In genomic region chr4:139488442-139488841, GRCh38 we compare ENCODE assay signal across 35 cellular contexts.
"Had no signal": no experiment of that assay in that cellular context is flagged by ENCODE, and none has a peak within 500 bp of the region (broad histone marks: within the 10 kb centered on the region; RNA-seq: fewer than 3 reads in every experiment).

No MANE protein-coding gene starts in this region.

- H3K4me3 Mint-ChIP-seq: activated B cell treated with CpG ODN at 0.5 μM for 24 hours; activated CD8-positive, alpha-beta T cell treated with anti-CD3 and anti-CD28 coated beads for 36 hours; activated naive CD8-positive, alpha-beta T cell; activated T-cell treated with anti-CD3 and anti-CD28 coated beads, Interleukin-2, amount 50 U/mL, for 4 hours; activated T-helper 17 cell treated with anti-CD3 and anti-CD28 coated beads, Interleukin-2, amount 50 U/mL, for 72 hours; brain; endodermal cell; T-helper 17 cell; T-helper 2 cell treated with Interferon-gamma antibody and Interleukin-4, amounts not matched to agents 5 μg/mL and 100 μg/mL, for 36 hours had no signal

- H3K27ac Mint-ChIP-seq: activated B cell treated with CpG ODN at 0.5 μM for 24 hours; activated CD8-positive, alpha-beta T cell treated with anti-CD3 and anti-CD28 coated beads for 36 hours; activated naive CD8-positive, alpha-beta T cell; activated T-helper 17 cell treated with anti-CD3 and anti-CD28 coated beads, Interleukin-2, amount 50 U/mL, for 72 hours; brain; endodermal cell; T-helper 17 cell; T-helper 2 cell treated with Interferon-gamma antibody and Interleukin-4, amounts not matched to agents 5 μg/mL and 100 μg/mL, for 36 hours had no signal

- DNase-seq: activated B cell treated with CpG ODN at 0.5 μM for 24 hours; activated CD4-positive, alpha-beta T cell treated with anti-CD3 and anti-CD28 coated beads for 48 hours; activated CD4-positive, alpha-beta T cell treated with anti-CD3 and anti-CD28 coated beads, Interleukin-2, amount 50 U/mL, for 1 hour; activated CD4-positive, alpha-beta T cell treated with anti-CD3 and anti-CD28 coated beads, Interleukin-2, amount 50 U/mL, for 48 hours; activated CD8-positive, alpha-beta memory T cell treated with anti-CD3 and anti-CD28 coated beads for 24 hours; activated CD8-positive, alpha-beta T cell treated with anti-CD3 and anti-CD28 coated beads for 36 hours; activated effector memory CD4-positive, alpha-beta T cell treated with Interleukin-2 at 50 U/mL for 16 hours; activated gamma-delta T cell treated with Interleukin-2 at 50 U/mL for 16 hours; activated naive CD4-positive, alpha-beta T cell treated with anti-CD3 and anti-CD28 coated beads, Interleukin-2, amount 50 U/mL, for 16 hours; activated naive CD4-positive, alpha-beta T cell treated with Interleukin-2 at 50 U/mL for 16 hours; activated T-cell treated with anti-CD3 and anti-CD28 coated beads, Interleukin-2, amount 50 U/mL, for 4 hours; amniotic stem cell; aorta; central memory CD4-positive, alpha-beta T cell; cerebellar nuclear complex; colonic mucosa; dorsolateral prefrontal cortex; effector memory CD4-positive, alpha-beta T cell; endodermal cell; erythroblast; foreskin keratinocyte; gastrocnemius medialis; glutamatergic neuron; heart left ventricle; T-helper 17 cell; T1000; WERI-Rb-1 had no signal

- H3K4me1 ChIP-seq: breast epithelium, colonic mucosa, foreskin keratinocyte, gastrocnemius medialis had no signal

- H3K4me3 ChIP-seq: breast epithelium, cardiac muscle cell, colonic mucosa, dorsolateral prefrontal cortex, esophagus muscularis mucosa, gastrocnemius medialis, heart left ventricle had no signal

- H3K9me3 ChIP-seq: breast epithelium, colonic mucosa, esophagus muscularis mucosa, gastrocnemius medialis, heart left ventricle had no signal

- ATAC-seq: activated CD4-positive, CD25-positive, alpha-beta regulatory T cell treated with anti-CD3 and anti-CD28 coated beads, Interleukin-2, amount 50 U/mL, for 24 hours; activated CD8-positive, alpha-beta T cell treated with anti-CD3 and anti-CD28 coated beads for 36 hours; activated T-cell treated with anti-CD3 and anti-CD28 coated beads, Interleukin-2, amount 50 U/mL, for 4 hours; activated T-helper 17 cell treated with anti-CD3 and anti-CD28 coated beads, Interleukin-2, amount 50 U/mL, for 72 hours; foreskin keratinocyte; gastrocnemius medialis; T-helper 17 cell had no signal

- H3K27ac ChIP-seq: breast epithelium, cardiac muscle cell, colonic mucosa, dorsolateral prefrontal cortex, esophagus muscularis mucosa, foreskin keratinocyte, gastrocnemius medialis, heart left ventricle, WERI-Rb-1 had no signal

- H3K9me3 Mint-ChIP-seq: activated B cell treated with CpG ODN at 0.5 μM for 24 hours; activated CD8-positive, alpha-beta T cell treated with anti-CD3 and anti-CD28 coated beads for 36 hours; activated T-cell treated with anti-CD3 and anti-CD28 coated beads, Interleukin-2, amount 50 U/mL, for 4 hours; activated T-helper 17 cell treated with anti-CD3 and anti-CD28 coated beads, Interleukin-2, amount 50 U/mL, for 72 hours; brain; T-helper 2 cell treated with Interferon-gamma antibody and Interleukin-4, amounts not matched to agents 5 μg/mL and 100 μg/mL, for 36 hours had no signal

- H3K36me3 ChIP-seq: breast epithelium, cardiac muscle cell, colonic mucosa, esophagus muscularis mucosa, gastrocnemius medialis, heart left ventricle, WERI-Rb-1 had no signal

- H3K27me3 ChIP-seq: breast epithelium, cardiac muscle cell, colonic mucosa, dorsolateral prefrontal cortex, esophagus muscularis mucosa, foreskin keratinocyte, gastrocnemius medialis, heart left ventricle had no signal

- H3K27me3 Mint-ChIP-seq: activated B cell treated with CpG ODN at 0.5 μM for 24 hours; activated CD8-positive, alpha-beta T cell treated with anti-CD3 and anti-CD28 coated beads for 36 hours; activated T-helper 17 cell treated with anti-CD3 and anti-CD28 coated beads, Interleukin-2, amount 50 U/mL, for 72 hours; brain; T-helper 17 cell had no signal

- H3K4me1 Mint-ChIP-seq: activated B cell treated with CpG ODN at 0.5 μM for 24 hours; activated T-helper 17 cell treated with anti-CD3 and anti-CD28 coated beads, Interleukin-2, amount 50 U/mL, for 72 hours; brain; T-helper 17 cell had no signal
